31 cellular contexts compared by ENCODE assay signal in genomic region chr12:63935361-63935760, GRCh38.
"Had no signal": no experiment of that assay in that cellular context is flagged by ENCODE, and none has a peak within 500 bp of the region (broad histone marks: within the 10 kb centered on the region; RNA-seq: fewer than 3 reads in every experiment).

No MANE protein-coding gene starts in this region.

- H3K4me3 ChIP-seq: body of pancreas, cardiac muscle cell, esophagus muscularis mucosa, gastroesophageal sphincter, hepatocyte, left ventricle myocardium inferior, lung, ovary, thoracic aorta, uterus had no signal

- H3K27ac ChIP-seq: body of pancreas, cardiac muscle cell, esophagus muscularis mucosa, gastroesophageal sphincter, hepatocyte, left ventricle myocardium inferior, ovary, thoracic aorta, uterus, VCaP had no signal

- H3K36me3 Mint-ChIP-seq: activated naive CD4-positive, alpha-beta T cell treated with anti-CD3 and anti-CD28 coated beads, Interleukin-2, amount 50 U/mL, for 72 hours; stimulated activated effector memory CD8-positive, alpha-beta T cell treated with anti-CD3 and anti-CD28 coated beads, Interleukin-12 subunit alpha, Interleukin-12 subunit beta, amount 100 ng/mL, for 72 hours had no signal

- H3K4me1 Mint-ChIP-seq: stimulated activated effector memory CD8-positive, alpha-beta T cell treated with anti-CD3 and anti-CD28 coated beads, Interleukin-12 subunit alpha, Interleukin-12 subunit beta, amount 100 ng/mL, for 72 hours had no signal

- H3K27me3 Mint-ChIP-seq: progenitor cell of endocrine pancreas had no signal

- H3K36me3 ChIP-seq: cardiac muscle cell, gastroesophageal sphincter, left ventricle myocardium inferior, ovary, thoracic aorta, uterus had no signal

- DNase-seq: activated CD4-positive, alpha-beta T cell treated with anti-CD3 and anti-CD28 coated beads for 4 hours; activated CD4-positive, alpha-beta T cell treated with anti-CD3 and anti-CD28 coated beads, Interleukin-2, amount 50 U/mL, for 4 hours; activated naive CD4-positive, alpha-beta T cell; activated T-cell treated with anti-CD3 and anti-CD28 coated beads for 4 hours; activated T-cell treated with anti-CD3 and anti-CD28 coated beads, Interleukin-2, amount 50 U/mL, for 72 hours; anterior cingulate cortex; body of pancreas; cerebellar nuclear complex; cortex of kidney; islet precursor cell; left ventricle myocardium inferior; ovary; small intestine; stimulated activated CD4-positive, alpha-beta T cell treated with anti-CD3 and anti-CD28 coated beads, Interleukin-4, amount 100 ng/mL, for 24 hours; T-helper 9 cell; trophoblast cell; uterus had no signal

- H2AFZ ChIP-seq: hepatocyte had no signal

- H3K4me1 ChIP-seq: body of pancreas, gastroesophageal sphincter, uterus had no signal

- H3K4me2 ChIP-seq: hepatocyte had no signal

- H3K27me3 ChIP-seq: body of pancreas, cardiac muscle cell, esophagus muscularis mucosa, gastroesophageal sphincter, hepatocyte, ovary, uterus had no signal

- H3K27ac Mint-ChIP-seq: activated naive CD4-positive, alpha-beta T cell treated with anti-CD3 and anti-CD28 coated beads, Interleukin-2, amount 50 U/mL, for 72 hours; activated T-cell treated with anti-CD3 and anti-CD28 coated beads, Interleukin-2, amount 50 U/mL, for 72 hours; nephron; progenitor cell of endocrine pancreas; stimulated activated effector memory CD8-positive, alpha-beta T cell treated with anti-CD3 and anti-CD28 coated beads, Interleukin-12 subunit alpha, Interleukin-12 subunit beta, amount 100 ng/mL, for 72 hours; stimulated activated naive CD8-positive, alpha-beta T cell treated with anti-CD3 and anti-CD28 coated beads, Interleukin-15, Interleukin-2, amounts not matched to agents 100 ng/mL and 50 ng/mL, for 24 hours; T-helper 1 cell treated with Interleukin-12 subunit alpha and Interleukin-12 subunit beta and Interleukin-4 antibody, amounts not matched to agents 30 μg/mL and 1 μg/mL, for 36 hours had no signal

- H3K9me3 ChIP-seq: body of pancreas, esophagus muscularis mucosa, gastroesophageal sphincter, left ventricle myocardium inferior, ovary, thoracic aorta, uterus had no signal

- ATAC-seq: activated naive CD4-positive, alpha-beta T cell treated with anti-CD3 and anti-CD28 coated beads, Interleukin-2, amount 50 U/mL, for 72 hours; activated T-cell treated with anti-CD3 and anti-CD28 coated beads, Interleukin-2, amount 50 U/mL, for 72 hours; body of pancreas; gastroesophageal sphincter; sciatic nerve; stimulated activated effector memory CD8-positive, alpha-beta T cell treated with anti-CD3 and anti-CD28 coated beads, Interleukin-12 subunit alpha, Interleukin-12 subunit beta, amount 100 ng/mL, for 72 hours had no signal

- H3K4me3 Mint-ChIP-seq: activated T-cell treated with anti-CD3 and anti-CD28 coated beads, Interleukin-2, amount 50 U/mL, for 72 hours; nephron; stimulated activated effector memory CD8-positive, alpha-beta T cell treated with anti-CD3 and anti-CD28 coated beads, Interleukin-12 subunit alpha, Interleukin-12 subunit beta, amount 100 ng/mL, for 72 hours; stimulated activated naive CD8-positive, alpha-beta T cell treated with anti-CD3 and anti-CD28 coated beads, Interleukin-15, Interleukin-2, amounts not matched to agents 100 ng/mL and 50 ng/mL, for 24 hours; T-helper 1 cell treated with Interleukin-12 subunit alpha and Interleukin-12 subunit beta and Interleukin-4 antibody, amounts not matched to agents 30 μg/mL and 1 μg/mL, for 36 hours had no signal

- H3K9me3 Mint-ChIP-seq: activated naive CD4-positive, alpha-beta T cell treated with anti-CD3 and anti-CD28 coated beads, Interleukin-2, amount 50 U/mL, for 72 hours; activated T-cell treated with anti-CD3 and anti-CD28 coated beads, Interleukin-2, amount 50 U/mL, for 72 hours; nephron; stimulated activated effector memory CD8-positive, alpha-beta T cell treated with anti-CD3 and anti-CD28 coated beads, Interleukin-12 subunit alpha, Interleukin-12 subunit beta, amount 100 ng/mL, for 72 hours; stimulated activated naive CD8-positive, alpha-beta T cell treated with anti-CD3 and anti-CD28 coated beads, Interleukin-15, Interleukin-2, amounts not matched to agents 100 ng/mL and 50 ng/mL, for 24 hours; T-helper 1 cell treated with Interleukin-12 subunit alpha and Interleukin-12 subunit beta and Interleukin-4 antibody, amounts not matched to agents 30 μg/mL and 1 μg/mL, for 36 hours had no signal
